ENCODE assay signal across 27 cellular contexts in the genomic region with DNA sequence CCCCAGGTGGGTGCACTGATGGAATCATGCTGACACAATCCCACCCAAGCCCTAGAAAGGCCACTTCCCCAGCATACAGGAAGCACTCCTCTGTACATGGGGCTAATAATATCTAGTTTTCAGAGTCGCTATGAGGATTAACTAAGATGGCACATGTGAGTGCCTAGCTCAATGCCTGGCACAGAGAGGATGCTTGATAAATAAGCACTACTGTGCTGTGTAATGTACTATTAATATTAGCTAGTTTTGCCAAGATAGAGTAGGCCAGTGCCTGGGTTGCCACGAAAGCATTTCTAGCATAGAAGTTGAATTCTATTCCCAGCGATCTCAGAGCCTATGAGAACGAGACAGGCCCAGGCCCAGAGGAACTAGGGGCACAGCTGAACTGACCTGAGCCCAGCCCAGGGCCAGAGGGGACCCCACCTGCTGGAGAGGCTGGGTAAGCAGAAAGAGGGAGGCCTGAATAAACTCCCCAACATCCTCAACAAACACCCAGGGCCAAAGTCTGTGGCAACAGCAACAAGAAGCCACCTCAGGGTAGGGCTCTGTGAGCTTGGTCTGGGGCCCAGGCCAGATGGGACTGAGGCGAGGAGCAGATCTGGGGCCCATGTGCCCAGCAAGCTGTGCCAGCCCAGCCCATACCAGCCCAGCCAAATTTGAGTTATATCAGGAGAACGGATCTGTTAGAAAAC. TPM values are rescaled to one million over a fixed set of nuclear protein-coding genes. Genes with fewer than 3 reads are reported as not detected.
DNase-seq lines count a peak whose midpoint lies in the region; ATAC-seq and TF ChIP-seq lines count a peak whose summit lies in the region.
"Had no signal": no experiment of that assay in that cellular context is flagged by ENCODE, and none has a peak within 500 bp of the region (broad histone marks: within the 10 kb centered on the region; RNA-seq: fewer than 3 reads in every experiment).

No MANE protein-coding gene starts in this region.

- ATAC-seq in heart right ventricle: peak in 5 of 8 donors; percentile 20 to 69 (median 47)
- no peak for ATAC-seq in upper lobe of right lung
- no peak for ATAC-seq in activated naive CD8-positive, alpha-beta T cell treated with anti-CD3 and anti-CD28 coated beads, Interleukin-2, amount 50 U/mL, for 24 hours
- ATAC-seq: activated naive CD4-positive, alpha-beta T cell treated with anti-CD3 and anti-CD28 coated beads, Interleukin-2, amount 50 U/mL, for 72 hours; GM12878; natural killer cell had no signal

- H3K27me3 ChIP-seq in heart right ventricle (no peaks in the 10 kb centered on the region), right atrium auricular region (no peaks in the 10 kb centered on the region), upper lobe of right lung (no peaks in the 10 kb centered on the region)
- no peaks in the 10 kb centered on the region for H3K27me3 ChIP-seq in CD8-positive, alpha-beta memory T cell (ENCODE audit: insufficient read depth, low read length, poor library complexity, severe bottlenecking)
- H3K27me3 ChIP-seq: Peyer's patch, thyroid gland had no signal

- no peak overlapping the region for H3K4me3 ChIP-seq in heart right ventricle
- H3K4me3 ChIP-seq in right atrium auricular region: no peak overlapping the region
- no peak overlapping the region for H3K4me3 ChIP-seq in upper lobe of right lung
- no peak overlapping the region for H3K4me3 ChIP-seq in CD8-positive, alpha-beta memory T cell (ENCODE audit: low read length)
- H3K4me3 ChIP-seq: GM12878, Peyer's patch, thyroid gland had no signal

- TF ChIP-seq CTCF in heart right ventricle (IDR thresholded peaks at IDR 0.05) (no peak), right atrium auricular region (IDR thresholded peaks at IDR 0.05) (no peak), neural crest cell (conservative IDR thresholded peaks at IDR 0.05) (no peak), upper lobe of right lung (IDR thresholded peaks at IDR 0.05) (no peak)

- peaks cover 19% of the 10 kb centered on the region for H3K4me1 Mint-ChIP-seq in neural crest cell
- H3K4me1 Mint-ChIP-seq in activated naive CD8-positive, alpha-beta T cell treated with anti-CD3 and anti-CD28 coated beads, Interleukin-2, amount 50 U/mL, for 24 hours: peaks cover 16% of the 10 kb centered on the region
- H3K4me1 Mint-ChIP-seq in CD8-positive, alpha-beta memory T cell: peaks cover 0 to 6% (median 5%) of the 10 kb centered on the region in 3 donors

- H3K9me3 ChIP-seq in heart right ventricle: no peaks in the 10 kb centered on the region
- H3K9me3 ChIP-seq in right atrium auricular region: no peaks in the 10 kb centered on the region
- H3K9me3 ChIP-seq in upper lobe of right lung: no peaks in the 10 kb centered on the region
- no peaks in the 10 kb centered on the region for H3K9me3 ChIP-seq in CD8-positive, alpha-beta memory T cell (ENCODE audit: low read length)
- H3K9me3 ChIP-seq: Peyer's patch, thyroid gland had no signal

- intact Hi-C loops in heart right ventricle (cut with DNase I) (loop anchor here in 2 of 10 donors (5.0 to 10.0 kb wide), 2 partner anchors 53 to 176 kb away; a partner anchor contains a TSS), upper lobe of right lung (cut with DNase I) (no loop called here)

- H3K9me3 Mint-ChIP-seq in neural crest cell: no peaks in the 10 kb centered on the region
- H3K9me3 Mint-ChIP-seq in activated naive CD8-positive, alpha-beta T cell treated with anti-CD3 and anti-CD28 coated beads, Interleukin-2, amount 50 U/mL, for 24 hours: no peaks in the 10 kb centered on the region
- H3K9me3 Mint-ChIP-seq in CD8-positive, alpha-beta memory T cell: no peaks in the 10 kb centered on the region
- H3K9me3 Mint-ChIP-seq: activated naive CD4-positive, alpha-beta T cell treated with anti-CD3 and anti-CD28 coated beads, Interleukin-2, amount 50 U/mL, for 72 hours; CD4-positive, alpha-beta T cell; natural killer cell; stimulated activated naive CD8-positive, alpha-beta T cell treated with anti-CD3 and anti-CD28 coated beads, Interleukin-15, Interleukin-2, amounts not matched to agents 100 ng/mL and 50 ng/mL, for 24 hours had no signal

- peaks cover 0 to 36% (median 5%) of the 10 kb centered on the region in 9 donors for H3K4me1 ChIP-seq in heart right ventricle
- no peaks in the 10 kb centered on the region for H3K4me1 ChIP-seq in right atrium auricular region
- peaks cover 6% of the 10 kb centered on the region for H3K4me1 ChIP-seq in upper lobe of right lung
- H3K4me1 ChIP-seq in CD8-positive, alpha-beta memory T cell (ENCODE audit: insufficient read depth, low read length): no peaks in the 10 kb centered on the region
- H3K4me1 ChIP-seq: Peyer's patch had no signal

- H3K27ac Mint-ChIP-seq in neural crest cell (ENCODE audit: unreplicated experiment): peak overlapping the region; percentile 53
- no peak overlapping the region for H3K27ac Mint-ChIP-seq in activated naive CD8-positive, alpha-beta T cell treated with anti-CD3 and anti-CD28 coated beads, Interleukin-2, amount 50 U/mL, for 24 hours
- peak overlapping the region in 1 of 8 donors; percentile 21 for H3K27ac Mint-ChIP-seq in CD8-positive, alpha-beta memory T cell
- H3K27ac Mint-ChIP-seq: activated naive CD4-positive, alpha-beta T cell treated with anti-CD3 and anti-CD28 coated beads, Interleukin-2, amount 50 U/mL, for 72 hours; CD4-positive, alpha-beta T cell had no signal

- H3K27me3 Mint-ChIP-seq in neural crest cell (ENCODE audit: low read depth): no peaks in the 10 kb centered on the region
- no peaks in the 10 kb centered on the region for H3K27me3 Mint-ChIP-seq in activated naive CD8-positive, alpha-beta T cell treated with anti-CD3 and anti-CD28 coated beads, Interleukin-2, amount 50 U/mL, for 24 hours
- no peaks in the 10 kb centered on the region for H3K27me3 Mint-ChIP-seq in CD8-positive, alpha-beta memory T cell
- H3K27me3 Mint-ChIP-seq: CD4-positive, alpha-beta T cell; stimulated activated naive CD8-positive, alpha-beta T cell treated with anti-CD3 and anti-CD28 coated beads, Interleukin-15, Interleukin-2, amounts not matched to agents 100 ng/mL and 50 ng/mL, for 24 hours had no signal

- CTCF ChIA-PET in CD8-positive, alpha-beta memory T cell (lab: Charles Lee): interaction anchor here (0.8 to 10.5 kb wide), 11 partner anchors 10 to 460 kb away, joined by 3 to 163 read pairs (median 3); no protein-coding TSS in a partner anchor

- H3K36me3 Mint-ChIP-seq in neural crest cell (ENCODE audit: low read depth): no peaks in the 10 kb centered on the region
- peaks cover 2% of the 10 kb centered on the region for H3K36me3 Mint-ChIP-seq in activated naive CD8-positive, alpha-beta T cell treated with anti-CD3 and anti-CD28 coated beads, Interleukin-2, amount 50 U/mL, for 24 hours (ENCODE audit: low read depth)
- H3K36me3 Mint-ChIP-seq in CD8-positive, alpha-beta memory T cell: peaks cover 9 to 24% (median 10%) of the 10 kb centered on the region in 3 donors
- H3K36me3 Mint-ChIP-seq: activated naive CD4-positive, alpha-beta T cell treated with anti-CD3 and anti-CD28 coated beads, Interleukin-2, amount 50 U/mL, for 72 hours had no signal

- DNase-seq in heart right ventricle: no peak
- DNase-seq in right atrium auricular region (ENCODE audit: low spot score): no peak
- DNase-seq in neural crest cell (ENCODE audit: low read depth, low spot score): no peak
- DNase-seq in upper lobe of right lung: peak; percentile 31
- no peak for DNase-seq in NCI-H128 (lab: John Stamatoyannopoulos, UW; ENCODE audit: unreplicated experiment)
- DNase-seq in activated naive CD8-positive, alpha-beta T cell treated with anti-CD3 and anti-CD28 coated beads, Interleukin-2, amount 50 U/mL, for 24 hours: no peak
- no peak for DNase-seq in CD8-positive, alpha-beta memory T cell
- DNase-seq: activated CD4-positive, alpha-beta T cell treated with anti-CD3 and anti-CD28 coated beads for 48 hours; activated CD8-positive, alpha-beta memory T cell treated with anti-CD3 and anti-CD28 coated beads for 24 hours; activated T-cell treated with anti-CD3 and anti-CD28 coated beads for 4 hours; anterior cingulate cortex; CD4-positive, alpha-beta T cell; KBM-7; natural killer cell; NCI-H1105; NCI-H1930; NCI-H446; NCI-H748 treated with DMSO at 0.1 percent for 48 hours; small intestine; SW 1271; thyroid gland; WERI-Rb-1 had no signal

- H3K27ac ChIP-seq in heart right ventricle (peak overlapping the region in 4 of 10 donors; percentile 26 to 62 (median 50)), right atrium auricular region (no peak overlapping the region), angular gyrus (ENCODE audit: low read depth, low read length) (peak overlapping the region; percentile 14), upper lobe of right lung (no peak overlapping the region)
- no peak overlapping the region for H3K27ac ChIP-seq in CD8-positive, alpha-beta memory T cell (ENCODE audit: low read depth, low read length)
- H3K27ac ChIP-seq: Peyer's patch, thyroid gland, WERI-Rb-1 had no signal

- H3K4me3 Mint-ChIP-seq in neural crest cell: no peak overlapping the region
- no peak overlapping the region for H3K4me3 Mint-ChIP-seq in activated naive CD8-positive, alpha-beta T cell treated with anti-CD3 and anti-CD28 coated beads, Interleukin-2, amount 50 U/mL, for 24 hours
- no peak overlapping the region for H3K4me3 Mint-ChIP-seq in CD8-positive, alpha-beta memory T cell
- H3K4me3 Mint-ChIP-seq: CD4-positive, alpha-beta T cell; natural killer cell; stimulated activated naive CD8-positive, alpha-beta T cell treated with anti-CD3 and anti-CD28 coated beads, Interleukin-15, Interleukin-2, amounts not matched to agents 100 ng/mL and 50 ng/mL, for 24 hours had no signal

- 76 to 81% methylated on average over 6 of the region's 6 CpGs for WGBS in heart right ventricle, 2 donors

- POLR2A ChIA-PET in CD8-positive, alpha-beta memory T cell (lab: Charles Lee): interaction anchor here (0.6 kb wide), 1 partner anchor 13 kb away, joined by 3 read pairs; no protein-coding TSS in a partner anchor

- H3K36me3 ChIP-seq in heart right ventricle (peaks cover 0 to 22% (median 16%) of the 10 kb centered on the region in 9 donors), right atrium auricular region (peaks cover 9% of the 10 kb centered on the region), upper lobe of right lung (peaks cover 13% of the 10 kb centered on the region)
- no peaks in the 10 kb centered on the region for H3K36me3 ChIP-seq in CD8-positive, alpha-beta memory T cell (ENCODE audit: insufficient read depth, low read length)

RNA-seq across cellular contexts. Expression of a gene that starts 7.6 kb away (rescaled TPM):
- total RNA-seq in heart right ventricle (1 to 10 TPM in 8 of 10 donors, under 1 TPM in 2; 0.61 to 5.1 (median 1.8) TPM), right atrium auricular region (1 to 10 TPM; 1.0 to 2.9 TPM), neural crest cell (12.3 and 14.4 TPM in 2 replicates), upper lobe of right lung (5.4 TPM)
- polyA plus RNA-seq in heart right ventricle: under 1 TPM; 0.59 to 0.99 TPM
- 10 to 100 TPM; 71.2 to 72.5 TPM for total RNA-seq in CD8-positive, alpha-beta memory T cell
- 1.9 TPM for polyA plus RNA-seq in CD8-positive, alpha-beta memory T cell

RNA-seq across cellular contexts. Expression of a gene that starts 19.6 kb away (rescaled TPM):
- total RNA-seq in heart right ventricle (10 to 100 TPM; 49.1 to 56.6 (median 52.7) TPM), right atrium auricular region (10 to 100 TPM; 65.4 to 68.2 TPM), neural crest cell (43.7 and 50.1 TPM in 2 replicates), upper lobe of right lung (40.8 TPM)
- 10 to 100 TPM; 47.0 to 51.7 TPM for polyA plus RNA-seq in heart right ventricle
- 10 to 100 TPM; 64.9 to 67.7 TPM for total RNA-seq in CD8-positive, alpha-beta memory T cell
- 101 TPM for polyA plus RNA-seq in CD8-positive, alpha-beta memory T cell

Comparison
In these comparisons a context has a peak if more than half of its experiments do, and no peak if none do; other contexts are left out.
1. ATAC-seq: peak in heart right ventricle (5 of 8); none in upper lobe of right lung (single experiment) and activated naive CD8-positive, alpha-beta T cell treated with anti-CD3 and anti-CD28 coated beads, Interleukin-2, amount 50 U/mL, for 24 hours (single experiment).